11 cellular contexts compared by ENCODE assay signal in the genomic region with DNA sequence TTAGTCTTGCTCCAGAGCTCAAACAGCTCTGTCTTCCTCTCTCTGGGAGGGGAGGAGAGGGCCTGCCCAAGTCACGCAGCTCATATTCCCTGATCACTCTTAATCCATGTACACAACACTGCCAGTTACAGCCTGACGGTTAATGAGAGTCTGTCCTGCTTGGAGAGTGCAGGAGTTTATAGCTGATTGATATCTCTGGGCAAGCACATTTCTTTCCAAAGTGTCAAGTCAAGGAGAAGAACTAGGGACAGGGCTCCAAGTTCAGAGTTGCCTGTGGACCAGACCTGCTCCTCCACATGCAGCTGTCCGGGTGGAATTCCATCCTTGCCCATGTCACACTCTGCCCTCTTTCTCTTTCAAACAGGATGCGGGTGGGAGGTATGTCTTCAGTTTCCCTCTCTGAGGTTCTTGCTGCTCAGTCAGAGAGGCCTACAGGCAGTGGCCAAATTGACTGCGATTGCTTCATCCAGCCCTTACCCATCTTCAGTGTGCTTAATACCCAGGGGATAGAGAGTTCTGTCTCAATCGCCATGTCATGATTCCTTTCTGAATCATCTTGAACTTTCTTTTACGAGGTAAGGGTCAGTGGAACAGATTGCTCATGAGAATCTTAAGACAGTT. TPM values are rescaled to one million over a fixed set of nuclear protein-coding genes. Genes with fewer than 3 reads are reported as not detected.
DNase-seq lines count a peak whose midpoint lies in the region; ATAC-seq, FAIRE-seq and TF ChIP-seq lines count a peak whose summit lies in the region.
"Had no signal": no experiment of that assay in that cellular context is flagged by ENCODE, and none has a peak within 500 bp of the region (broad histone marks: within the 10 kb centered on the region; RNA-seq: fewer than 3 reads in every experiment).

No MANE protein-coding gene starts in this region.

- H3K9me3 ChIP-seq in GM12878 (replicated peaks; ENCODE audit: control insufficient read depth, insufficient read depth, low read length) = no peaks in the 10 kb centered on the region
- H3K9me3 ChIP-seq in CD8-positive, alpha-beta T cell (ENCODE audit: low read length) = no peaks in the 10 kb centered on the region

- no peak overlapping the region for H3K27ac Mint-ChIP-seq in activated CD8-positive, alpha-beta T cell treated with anti-CD3 and anti-CD28 coated beads for 36 hours
- H3K27ac Mint-ChIP-seq in activated CD8-positive, alpha-beta T cell treated with anti-CD3 and anti-CD28 coated beads, Interleukin-2, amount 10 ng/mL, durations not matched to agents 7 days and 5 days = no peak overlapping the region
- no peak overlapping the region for H3K27ac Mint-ChIP-seq in CD8-positive, alpha-beta T cell
- H3K27ac Mint-ChIP-seq: activated T-helper 17 cell treated with anti-CD3 and anti-CD28 coated beads, Interleukin-2, amount 50 U/mL, for 72 hours had no signal

- H3K27ac ChIP-seq in GM12878 (ENCODE audit: control insufficient read depth, insufficient read depth) = no peak overlapping the region
- no peak overlapping the region for H3K27ac ChIP-seq in CD8-positive, alpha-beta T cell (ENCODE audit: low read depth, low read length)

- no peak for TF ChIP-seq RAD21 in GM12878 (IDR thresholded peaks at IDR 0.05; ENCODE audit: insufficient read depth, low read depth, low read length)

- SMC1A ChIA-PET in GM12878 (lab: Charles Lee; ENCODE audit: uncharacterized antibody, unreplicated experiment) = interaction anchor here (0.9 kb wide), 1 partner anchor 790 kb away, joined by 3 read pairs; no protein-coding TSS in a partner anchor

- TF ChIP-seq CTCF in activated CD8-positive, alpha-beta T cell treated with anti-CD3 and anti-CD28 coated beads for 36 hours (IDR thresholded peaks at IDR 0.05) = no peak
- no peak for TF ChIP-seq CTCF in GM12878 (IDR thresholded peaks at IDR 0.05 in 2 of 3, conservative IDR thresholded peaks at IDR 0.05 in 1 of 3; ENCODE audit: control insufficient read depth in 2 of 3, extremely low read depth in 1 of 3, insufficient read depth in 1 of 3, low read depth in 3 of 3, low read length in 3 of 3)
- no peak for TF ChIP-seq CTCF in CD8-positive, alpha-beta T cell (IDR thresholded peaks at IDR 0.05)

- H3K27me3 Mint-ChIP-seq in activated CD8-positive, alpha-beta T cell treated with anti-CD3 and anti-CD28 coated beads for 36 hours = peaks cover 21% of the 10 kb centered on the region
- H3K27me3 Mint-ChIP-seq in activated CD8-positive, alpha-beta T cell treated with anti-CD3 and anti-CD28 coated beads, Interleukin-2, amount 10 ng/mL, durations not matched to agents 7 days and 5 days (ENCODE audit: low read depth) = peaks cover 26% of the 10 kb centered on the region
- peaks cover 25% of the 10 kb centered on the region for H3K27me3 Mint-ChIP-seq in CD8-positive, alpha-beta T cell (ENCODE audit: low read depth)

- CTCF ChIA-PET in activated CD8-positive, alpha-beta T cell treated with anti-CD3 and anti-CD28 coated beads for 36 hours (lab: Charles Lee) = interaction anchor here (1.4 to 8.8 kb wide), 4 partner anchors 14 to 281 kb away, joined by 3 to 57 read pairs (median 4); no protein-coding TSS in a partner anchor
- CTCF ChIA-PET in activated CD8-positive, alpha-beta T cell treated with anti-CD3 and anti-CD28 coated beads, Interleukin-2, amount 10 ng/mL, durations not matched to agents 7 days and 5 days (lab: Charles Lee) = interaction anchor here (1.1 to 4.1 kb wide), 3 partner anchors 9 to 56 kb away, joined by 3 to 28 read pairs (median 4); no protein-coding TSS in a partner anchor
- CTCF ChIA-PET in GM12878 (lab: Yijun Ruan, JAX) = interaction anchor here (0.7 to 1.3 kb wide), 4 partner anchors 13 to 306 kb away, joined by 3 to 6 read pairs (median 4); no protein-coding TSS in a partner anchor
- CTCF ChIA-PET in CD8-positive, alpha-beta T cell (lab: Charles Lee) = interaction anchor here (1.2 to 3.1 kb wide), 2 partner anchors 11 to 14 kb away, joined by 5 to 14 read pairs; no protein-coding TSS in a partner anchor

- H2AFZ ChIP-seq in GM12878 (ENCODE audit: control insufficient read depth, low read depth, low read length) = no peak overlapping the region

- H3K4me3 Mint-ChIP-seq in activated CD8-positive, alpha-beta T cell treated with anti-CD3 and anti-CD28 coated beads for 36 hours = no peak overlapping the region
- H3K4me3 Mint-ChIP-seq in activated CD8-positive, alpha-beta T cell treated with anti-CD3 and anti-CD28 coated beads, Interleukin-2, amount 10 ng/mL, durations not matched to agents 7 days and 5 days = no peak overlapping the region
- H3K4me3 Mint-ChIP-seq in CD8-positive, alpha-beta T cell = no peak overlapping the region
- H3K4me3 Mint-ChIP-seq: activated T-helper 17 cell treated with anti-CD3 and anti-CD28 coated beads, Interleukin-2, amount 50 U/mL, for 72 hours had no signal

- WGBS in GM12878 (ENCODE audit: insufficient coverage, insufficient replicate concordance, low lambda C conversion rate, missing lambda C conversion rate) = 44% methylated on average over 7 of the region's 7 CpGs

- H3K36me3 Mint-ChIP-seq in activated CD8-positive, alpha-beta T cell treated with anti-CD3 and anti-CD28 coated beads for 36 hours (ENCODE audit: low read depth) = no peaks in the 10 kb centered on the region
- H3K36me3 Mint-ChIP-seq in activated CD8-positive, alpha-beta T cell treated with anti-CD3 and anti-CD28 coated beads, Interleukin-2, amount 10 ng/mL, durations not matched to agents 7 days and 5 days (ENCODE audit: low read depth) = no peaks in the 10 kb centered on the region
- no peaks in the 10 kb centered on the region for H3K36me3 Mint-ChIP-seq in CD8-positive, alpha-beta T cell

- peak; percentile 62 for ATAC-seq in activated CD8-positive, alpha-beta T cell treated with anti-CD3 and anti-CD28 coated beads for 36 hours
- no peak for ATAC-seq in activated CD8-positive, alpha-beta T cell treated with anti-CD3 and anti-CD28 coated beads, Interleukin-2, amount 10 ng/mL, durations not matched to agents 7 days and 5 days
- ATAC-seq in GM12878 = peak; percentile 24; the same call in 1 of the 3 replicates
- ATAC-seq in CD8-positive, alpha-beta T cell = no peak
- ATAC-seq: activated T-helper 17 cell treated with anti-CD3 and anti-CD28 coated beads, Interleukin-2, amount 50 U/mL, for 72 hours had no signal

- H3K79me2 ChIP-seq in GM12878 (ENCODE audit: control insufficient read depth, insufficient read depth, low read length) = no peaks in the 10 kb centered on the region

- DNase-seq in activated CD8-positive, alpha-beta T cell treated with anti-CD3 and anti-CD28 coated beads for 36 hours = peak; percentile 11
- DNase-seq in activated CD8-positive, alpha-beta T cell treated with anti-CD3 and anti-CD28 coated beads, Interleukin-2, amount 10 ng/mL, durations not matched to agents 7 days and 5 days = no peak
- DNase-seq in GM12878 (ENCODE audit: low read depth, low spot score) (no peak), left kidney (ENCODE audit: low read depth, low spot score) (peak; percentile 55), urothelium cell line (ENCODE audit: low spot score) (peak; percentile 36)
- DNase-seq in stimulated activated CD4-positive, alpha-beta T cell treated with anti-CD3 and anti-CD28 coated beads, Interleukin-4, amount 100 ng/mL, for 1 hour = no peak
- DNase-seq in stimulated activated CD8-positive, alpha-beta memory T cell treated with anti-CD3 and anti-CD28 coated beads, Interleukin-4, amount 100 ng/mL, for 48 hours = no peak
- no peak for DNase-seq in CD8-positive, alpha-beta T cell
- DNase-seq: Karpas-422 had no signal

- no peak overlapping the region for H3K9ac ChIP-seq in GM12878 (ENCODE audit: control insufficient read depth, insufficient read depth, low read length)

- FAIRE-seq in GM12878 (lab: Jason Lieb, UNC) (no peak), urothelium cell line (lab: Jason Lieb, UNC) (no peak)
- FAIRE-seq: GM18507 had no signal

- peaks cover 1 to 5% of the 10 kb centered on the region in 2 experiments; a peak in 1 of 4 replicates for H3K27me3 ChIP-seq in GM12878 (replicated peaks in 1 of 2; ENCODE audit: control insufficient read depth in 2 of 2, insufficient read depth in 2 of 2, low read length in 1 of 2)
- no peaks in the 10 kb centered on the region for H3K27me3 ChIP-seq in CD8-positive, alpha-beta T cell (ENCODE audit: insufficient read depth, low read length)

- no peak for TF ChIP-seq POLR2A in GM12878 (IDR thresholded peaks at IDR 0.05; ENCODE audit: low read depth, low read length)

- TF ChIP-seq EP300 in GM12878 (IDR thresholded peaks at IDR 0.05; ENCODE audit: borderline replicate concordance in 1 of 2, control insufficient read depth in 1 of 2, low read depth in 2 of 2, low read length in 2 of 2) = no peak

- H3K9me3 Mint-ChIP-seq in activated CD8-positive, alpha-beta T cell treated with anti-CD3 and anti-CD28 coated beads for 36 hours = no peaks in the 10 kb centered on the region
- no peaks in the 10 kb centered on the region for H3K9me3 Mint-ChIP-seq in activated CD8-positive, alpha-beta T cell treated with anti-CD3 and anti-CD28 coated beads, Interleukin-2, amount 10 ng/mL, durations not matched to agents 7 days and 5 days (ENCODE audit: insufficient read depth)
- no peaks in the 10 kb centered on the region for H3K9me3 Mint-ChIP-seq in CD8-positive, alpha-beta T cell
- H3K9me3 Mint-ChIP-seq: activated T-helper 17 cell treated with anti-CD3 and anti-CD28 coated beads, Interleukin-2, amount 50 U/mL, for 72 hours had no signal

- no TSS peak for BruUV-seq in GM12878 (replicated peaks; lab: Mats Ljungman, UMichigan)

- H4K20me1 ChIP-seq in GM12878 (ENCODE audit: control insufficient read depth, insufficient read depth) = no peaks in the 10 kb centered on the region

- H3K4me2 ChIP-seq in GM12878 (ENCODE audit: control insufficient read depth, insufficient read depth) = no peak overlapping the region

- RAD21 ChIA-PET in GM12878 (lab: Charles Lee; ENCODE audit: unreplicated experiment) = no interaction called here

- POLR2A ChIA-PET in activated CD8-positive, alpha-beta T cell treated with anti-CD3 and anti-CD28 coated beads for 36 hours (lab: Charles Lee) = interaction anchor here (0.6 kb wide), 1 partner anchor 298 kb away, joined by 3 read pairs; no protein-coding TSS in a partner anchor
- POLR2A ChIA-PET in activated CD8-positive, alpha-beta T cell treated with anti-CD3 and anti-CD28 coated beads, Interleukin-2, amount 10 ng/mL, durations not matched to agents 7 days and 5 days (lab: Charles Lee) = no interaction called here
- POLR2A ChIA-PET in GM12878 (lab: Charles Lee) = interaction anchor here (0.5 kb wide), 1 partner anchor 60 kb away, joined by 4 read pairs; no protein-coding TSS in a partner anchor
- POLR2A ChIA-PET in CD8-positive, alpha-beta T cell (lab: Charles Lee) = no interaction called here

- H3K4me1 ChIP-seq in GM12878 (ENCODE audit: control insufficient read depth, insufficient read depth, low read length) = no peaks in the 10 kb centered on the region
- H3K4me1 ChIP-seq in CD8-positive, alpha-beta T cell (ENCODE audit: insufficient read depth, low read length) = no peaks in the 10 kb centered on the region

- H3K4me3 ChIP-seq in GM12878 = no peak overlapping the region
- no peak overlapping the region for H3K4me3 ChIP-seq in CD8-positive, alpha-beta T cell (ENCODE audit: low read depth, low read length)

- intact Hi-C loops in activated CD8-positive, alpha-beta T cell treated with anti-CD3 and anti-CD28 coated beads for 36 hours (cut with micrococcal nuclease) = no loop called here
- intact Hi-C loops in GM12878 (cut with micrococcal nuclease; ENCODE audit: unreplicated experiment) = no loop called here
- intact Hi-C loops in CD8-positive, alpha-beta T cell (cut with DNase I, micrococcal nuclease) = no loop called here

- no peaks in the 10 kb centered on the region for H3K36me3 ChIP-seq in GM12878 (ENCODE audit: control insufficient read depth in 2 of 2, insufficient read depth in 2 of 2, low read length in 1 of 2)
- H3K36me3 ChIP-seq in CD8-positive, alpha-beta T cell (ENCODE audit: insufficient read depth, low read length) = no peaks in the 10 kb centered on the region

- peaks cover 4% of the 10 kb centered on the region for H3K4me1 Mint-ChIP-seq in activated CD8-positive, alpha-beta T cell treated with anti-CD3 and anti-CD28 coated beads for 36 hours (ENCODE audit: low read depth)
- peaks cover 3% of the 10 kb centered on the region for H3K4me1 Mint-ChIP-seq in activated CD8-positive, alpha-beta T cell treated with anti-CD3 and anti-CD28 coated beads, Interleukin-2, amount 10 ng/mL, durations not matched to agents 7 days and 5 days (ENCODE audit: low read depth)
- no peaks in the 10 kb centered on the region for H3K4me1 Mint-ChIP-seq in CD8-positive, alpha-beta T cell (ENCODE audit: low read depth)
- H3K4me1 Mint-ChIP-seq: activated T-helper 17 cell treated with anti-CD3 and anti-CD28 coated beads, Interleukin-2, amount 50 U/mL, for 72 hours had no signal

- in situ Hi-C loops in GM12878 (cut with MboI) = no loop called here

RNA-seq across cellular contexts. Expression of a gene that starts 54.5 kb away (rescaled TPM):
- total RNA-seq in activated CD8-positive, alpha-beta T cell treated with anti-CD3 and anti-CD28 coated beads for 36 hours = 10 to 100 TPM; 12.8 to 14.3 TPM
- 1 to 10 TPM; 7.9 to 8.8 TPM for total RNA-seq in activated CD8-positive, alpha-beta T cell treated with anti-CD3 and anti-CD28 coated beads, Interleukin-2, amount 10 ng/mL, durations not matched to agents 7 days and 5 days
- 8.1 and 10.0 TPM in 2 replicates for total RNA-seq in GM12878 (2013; cell fraction: nucleolus; rRNA removed)
- 5.0 and 5.3 TPM in 2 replicates for total RNA-seq in GM12878 (2014; rRNA removed)
- 3.5 and 3.8 TPM in 2 replicates for total RNA-seq in GM12878 (2014; rRNA removed; fragmentation: Illumina TruSeq; extraction: Trizol)
- 4.0 and 4.4 TPM in 2 replicates for total RNA-seq in GM12878 (2021)
- polyA plus RNA-seq in GM12878 (2011; ENCODE audit: low read depth) = 1.3 TPM
- polyA plus RNA-seq in GM12878 (2011; rRNA removed) = 2.3 and 3.1 TPM in 2 replicates
- 1.0 and 1.1 TPM in 2 replicates for polyA plus RNA-seq in GM12878 (2011; cell fraction: cytosol; rRNA removed)
- polyA plus RNA-seq in GM12878 (2011; cell fraction: nucleus; rRNA removed) = 3.0 and 4.4 TPM in 2 replicates
- 1.4 and 2.1 TPM in 2 replicates for polyA plus RNA-seq in GM12878 (2012)
- 4.3 and 5.8 TPM in 2 replicates for polyA plus RNA-seq in GM12878 (2014; fragmentation: Illumina TruSeq; extraction: Trizol)
- polyA plus RNA-seq in GM12878 (2014; fragmentation: Nextera tagmentation; extraction: Ambion mirVana) = 1 to 10 TPM; 1.6 to 2.6 TPM
- polyA plus RNA-seq in GM12878 (2014; rRNA removed) = 4.6 and 5.0 TPM in 2 replicates
- under 1 TPM; 0.13 to 0.56 TPM for polyA plus RNA-seq in GM12878 (2016; fragmentation: Nextera tagmentation; extraction: Ambion mirVana)
- 0.62 and 1.0 TPM in 2 replicates for polyA minus RNA-seq in GM12878 (2011; rRNA and poly(A)+ RNA removed)
- 1.7 TPM in 1 of 2 replicates, not detected in the other for polyA minus RNA-seq in GM12878 (2011; cell fraction: cytosol; rRNA and poly(A)+ RNA removed)
- 0.36 and 0.67 TPM in 2 replicates for polyA minus RNA-seq in GM12878 (2011; cell fraction: nucleus; rRNA and poly(A)+ RNA removed)
- total RNA-seq in CD8-positive, alpha-beta T cell = 1 to 10 TPM; 7.9 to 9.0 TPM

Comparison
In these comparisons a context has a peak if more than half of its experiments do, and no peak if none do; other contexts are left out.
1. ATAC-seq: peak in activated CD8-positive, alpha-beta T cell treated with anti-CD3 and anti-CD28 coated beads for 36 hours (single experiment) and GM12878 (single experiment); none in activated CD8-positive, alpha-beta T cell treated with anti-CD3 and anti-CD28 coated beads, Interleukin-2, amount 10 ng/mL, durations not matched to agents 7 days and 5 days (single experiment) and CD8-positive, alpha-beta T cell (single experiment).
2. DNase-seq: peak in activated CD8-positive, alpha-beta T cell treated with anti-CD3 and anti-CD28 coated beads for 36 hours (single experiment), left kidney (single experiment) and urothelium cell line (single experiment); none in activated CD8-positive, alpha-beta T cell treated with anti-CD3 and anti-CD28 coated beads, Interleukin-2, amount 10 ng/mL, durations not matched to agents 7 days and 5 days (single experiment), GM12878 (single experiment), stimulated activated CD4-positive, alpha-beta T cell treated with anti-CD3 and anti-CD28 coated beads, Interleukin-4, amount 100 ng/mL, for 1 hour (single experiment), stimulated activated CD8-positive, alpha-beta memory T cell treated with anti-CD3 and anti-CD28 coated beads, Interleukin-4, amount 100 ng/mL, for 48 hours (single experiment) and CD8-positive, alpha-beta T cell (0 of 7).
3. POLR2A ChIA-PET loops: an anchor here in activated CD8-positive, alpha-beta T cell treated with anti-CD3 and anti-CD28 coated beads for 36 hours (0.6 kb wide) and GM12878 (0.5 kb wide); none called in activated CD8-positive, alpha-beta T cell treated with anti-CD3 and anti-CD28 coated beads, Interleukin-2, amount 10 ng/mL, durations not matched to agents 7 days and 5 days and CD8-positive, alpha-beta T cell.